In genomic region chr1:116401646-116402176, GRCh38 we compare ENCODE assay signal across 23 cellular contexts. TPM values are rescaled to one million over a fixed set of nuclear protein-coding genes. Genes with fewer than 3 reads are reported as not detected.
DNase-seq lines count a peak whose midpoint lies in the region; ATAC-seq and TF ChIP-seq lines count a peak whose summit lies in the region.
"Had no signal": no experiment of that assay in that cellular context is flagged by ENCODE, and none has a peak within 500 bp of the region (broad histone marks: within the 10 kb centered on the region; RNA-seq: fewer than 3 reads in every experiment).

No MANE protein-coding gene starts in this region.

- in situ Hi-C loops in mammary epithelial cell (cut with MboI; ENCODE audit: low sequenced_read_pairs in 2 of 2): no loop called here

- TF ChIP-seq CTCF in MCF 10A (IDR thresholded peaks at IDR 0.05; ENCODE audit: unreplicated experiment) (no peak), mammary epithelial cell (conservative IDR thresholded peaks at IDR 0.05 in 1 of 2, IDR thresholded peaks at IDR 0.05 in 1 of 2; ENCODE audit: extremely low read depth in 1 of 2, insufficient read depth in 1 of 2, low read depth in 1 of 2, low read length in 2 of 2) (no peak), mucosa of descending colon (IDR thresholded peaks at IDR 0.05) (no peak)

- intact Hi-C loops in MCF 10A (cut with micrococcal nuclease) (no loop called here), mammary epithelial cell (cut with micrococcal nuclease) (no loop called here), mucosa of descending colon (cut with DNase I, micrococcal nuclease) (no loop called here)

- H3K27ac ChIP-seq in mammary epithelial cell (ENCODE audit: insufficient read depth, low read depth, low read length): no peak overlapping the region
- H3K27ac ChIP-seq: testis, uterus had no signal

- peaks cover 100% of the 10 kb centered on the region for H3K36me3 Mint-ChIP-seq in MCF 10A (ENCODE audit: insufficient read depth, unreplicated experiment)
- H3K36me3 Mint-ChIP-seq in activated naive CD4-positive, alpha-beta T cell treated with anti-CD3 and anti-CD28 coated beads, Interleukin-2, amount 50 U/mL, for 72 hours: peaks cover 64 to 67% of the 10 kb centered on the region in 2 donors
- peaks cover 14 to 100% (median 57%) of the 10 kb centered on the region in 3 donors for H3K36me3 Mint-ChIP-seq in naive thymus-derived CD8-positive, alpha-beta T cell

- no peak overlapping the region for H3K9ac ChIP-seq in mammary epithelial cell (ENCODE audit: insufficient read depth, low read length)
- H3K9ac ChIP-seq: BLaER1 treated with 17β-estradiol and CSF1 and Interleukin-3, amounts not matched to agents 10 nM and 100 nM had no signal

- H3K4me1 ChIP-seq in mammary epithelial cell (ENCODE audit: insufficient read depth, low read length) (peaks cover 17% of the 10 kb centered on the region), mucosa of descending colon (ENCODE audit: low read depth) (no peaks in the 10 kb centered on the region)
- H3K4me1 ChIP-seq: BLaER1 treated with 17β-estradiol and CSF1 and Interleukin-3, amounts not matched to agents 10 nM and 100 nM; testis; uterus had no signal

- no peak for ATAC-seq in activated naive CD4-positive, alpha-beta T cell treated with anti-CD3 and anti-CD28 coated beads, Interleukin-2, amount 50 U/mL, for 72 hours
- ATAC-seq in naive thymus-derived CD8-positive, alpha-beta T cell: no peak
- ATAC-seq in HG03280 (IDR thresholded peaks at IDR 0.05; ENCODE audit: unreplicated experiment) (no peak), mucosa of descending colon (no peak)
- ATAC-seq: HCT116; stimulated activated memory B cell treated with anti-CD40 and anti-IgM and Interleukin-4, amounts not matched to agents 10 μg/mL and 1 μg/mL and 100 μg/mL, for 72 hours had no signal

- H3K36me3 ChIP-seq in mammary epithelial cell (ENCODE audit: insufficient read depth, low read length) (peaks cover 87% of the 10 kb centered on the region), mucosa of descending colon (ENCODE audit: low read depth) (peaks cover 44% of the 10 kb centered on the region)
- H3K36me3 ChIP-seq: uterus had no signal

- no peaks in the 10 kb centered on the region for H3K27me3 ChIP-seq in mammary epithelial cell (ENCODE audit: insufficient read depth, low read length)
- H3K27me3 ChIP-seq: BLaER1 treated with 17β-estradiol and CSF1 and Interleukin-3, amounts not matched to agents 10 nM and 100 nM; testis; uterus had no signal

- H3K4me3 ChIP-seq in mammary epithelial cell (replicated peaks in 1 of 3; ENCODE audit: insufficient read depth in 1 of 3, low read depth in 2 of 3, low read length in 3 of 3) (no peak overlapping the region), mucosa of descending colon (no peak overlapping the region)
- H3K4me3 ChIP-seq: BLaER1 treated with 17β-estradiol and CSF1 and Interleukin-3, amounts not matched to agents 10 nM and 100 nM; testis; uterus had no signal

- H4K20me1 ChIP-seq in mammary epithelial cell (ENCODE audit: insufficient read depth, low read length): peaks cover 3% of the 10 kb centered on the region

- H3K27me3 Mint-ChIP-seq in MCF 10A (ENCODE audit: insufficient read depth, unreplicated experiment): no peaks in the 10 kb centered on the region
- no peaks in the 10 kb centered on the region for H3K27me3 Mint-ChIP-seq in naive thymus-derived CD8-positive, alpha-beta T cell
- H3K27me3 Mint-ChIP-seq: memory B cell; stimulated activated memory B cell treated with anti-CD40 and anti-IgM and Interleukin-4, amounts not matched to agents 10 μg/mL and 1 μg/mL and 100 μg/mL, for 72 hours had no signal

- peaks cover 18% of the 10 kb centered on the region for H3K4me1 Mint-ChIP-seq in MCF 10A (ENCODE audit: insufficient read depth, unreplicated experiment)
- H3K4me1 Mint-ChIP-seq in naive thymus-derived CD8-positive, alpha-beta T cell: peaks cover 21 to 40% (median 29%) of the 10 kb centered on the region in 4 donors
- H3K4me1 Mint-ChIP-seq: memory B cell had no signal

- no peak overlapping the region for H3K4me3 Mint-ChIP-seq in MCF 10A (ENCODE audit: unreplicated experiment)
- H3K4me3 Mint-ChIP-seq in naive thymus-derived CD8-positive, alpha-beta T cell: no peak overlapping the region
- H3K4me3 Mint-ChIP-seq: memory B cell; stimulated activated memory B cell treated with anti-CD40 and anti-IgM and Interleukin-4, amounts not matched to agents 10 μg/mL and 1 μg/mL and 100 μg/mL, for 72 hours had no signal

- BruUV-seq in MCF 10A (replicated peaks; lab: Mats Ljungman, UMichigan) (no TSS peak), mammary epithelial cell (replicated peaks; lab: Mats Ljungman, UMichigan) (no TSS peak)

- H3K79me2 ChIP-seq in mammary epithelial cell (ENCODE audit: insufficient read depth, low read length): peaks cover 3% of the 10 kb centered on the region

- no peak overlapping the region for H3K4me2 ChIP-seq in mammary epithelial cell (ENCODE audit: insufficient read depth, low read depth, low read length)
- H3K4me2 ChIP-seq: BLaER1 treated with 17β-estradiol and CSF1 and Interleukin-3, amounts not matched to agents 10 nM and 100 nM had no signal

- CTCF ChIA-PET in MCF 10A (lab: Yijun Ruan, JAX) (interaction anchor here (0.6 to 2.6 kb wide), 5 partner anchors 10 to 263 kb away, joined by 3 to 14 read pairs (median 4); no protein-coding TSS in a partner anchor), mammary epithelial cell (lab: Charles Lee; ENCODE audit: low non-redundant PET) (interaction anchor here (1.1 kb wide), 1 partner anchor 84 kb away, joined by 3 read pairs; no protein-coding TSS in a partner anchor)

- no peak overlapping the region for H2AFZ ChIP-seq in mammary epithelial cell (ENCODE audit: low read depth, low read length)

- dilution Hi-C loops in mammary epithelial cell (cut with HindIII; ENCODE audit: low sequenced_read_pairs): loop anchor here (10.0 kb wide), 1 partner anchor 73 kb away; no protein-coding TSS in a partner anchor

- 96% methylated on average over 3 of the region's 3 CpGs for WGBS in mammary epithelial cell (ENCODE audit: low coverage, missing lambda C conversion rate)

- no peaks in the 10 kb centered on the region for H3K9me3 Mint-ChIP-seq in MCF 10A (ENCODE audit: unreplicated experiment)
- no peaks in the 10 kb centered on the region for H3K9me3 Mint-ChIP-seq in activated naive CD4-positive, alpha-beta T cell treated with anti-CD3 and anti-CD28 coated beads, Interleukin-2, amount 50 U/mL, for 72 hours
- no peaks in the 10 kb centered on the region for H3K9me3 Mint-ChIP-seq in naive thymus-derived CD8-positive, alpha-beta T cell
- H3K9me3 Mint-ChIP-seq: memory B cell; stimulated activated memory B cell treated with anti-CD40 and anti-IgM and Interleukin-4, amounts not matched to agents 10 μg/mL and 1 μg/mL and 100 μg/mL, for 72 hours had no signal

- peak overlapping the region; percentile 66 for H3K27ac Mint-ChIP-seq in MCF 10A (ENCODE audit: low read depth, unreplicated experiment)
- H3K27ac Mint-ChIP-seq in activated naive CD4-positive, alpha-beta T cell treated with anti-CD3 and anti-CD28 coated beads, Interleukin-2, amount 50 U/mL, for 72 hours: peak overlapping the region; percentile 76 to 78
- peak overlapping the region; percentile 30 to 95 (median 81) for H3K27ac Mint-ChIP-seq in naive thymus-derived CD8-positive, alpha-beta T cell
- H3K27ac Mint-ChIP-seq: stimulated activated memory B cell treated with anti-CD40 and anti-IgM and Interleukin-4, amounts not matched to agents 10 μg/mL and 1 μg/mL and 100 μg/mL, for 72 hours had no signal

- POLR2A ChIA-PET in MCF 10A (lab: Yijun Ruan, JAX): interaction anchor here (1.2 to 1.3 kb wide), 3 partner anchors 14 to 26 kb away, joined by 3 to 5 read pairs (median 4); no protein-coding TSS in a partner anchor
- POLR2A ChIA-PET in naive thymus-derived CD8-positive, alpha-beta T cell (lab: Charles Lee): interaction anchor here (0.8 to 2.1 kb wide), 4 partner anchors 9 to 251 kb away, joined by 3 to 11 read pairs (median 5); no protein-coding TSS in a partner anchor

- DNase-seq in MCF 10A (ENCODE audit: unreplicated experiment): no peak
- DNase-seq in mammary epithelial cell: no peak
- DNase-seq in EH (ENCODE audit: low read depth): peak; percentile 16
- DNase-seq in activated naive CD4-positive, alpha-beta T cell treated with anti-CD3 and anti-CD28 coated beads, Interleukin-2, amount 50 U/mL, for 72 hours (ENCODE audit: low spot score in 2 of 2): no peak
- no peak for DNase-seq in naive thymus-derived CD8-positive, alpha-beta T cell
- DNase-seq in mucosa of descending colon: no peak
- DNase-seq in NCI-H2107 treated with DMSO at 0.1 percent for 48 hours (lab: John Stamatoyannopoulos, UW; ENCODE audit: unreplicated experiment): no peak
- DNase-seq: activated CD4-positive, alpha-beta T cell treated with anti-CD3 and anti-CD28 coated beads for 48 hours; activated CD8-positive, alpha-beta memory T cell treated with anti-CD3 and anti-CD28 coated beads, Interleukin-2, amount 50 U/mL, for 4 hours; activated gamma-delta T cell treated with Interleukin-2 at 50 U/mL for 16 hours; NCI-H1105 treated with DMSO at 0.1 percent for 48 hours; NCI-H2029; NCI-H2227 treated with DMSO at 0.1 percent for 48 hours; NCI-H69; nucleus accumbens; small intestine; testis; uterus had no signal

- H3K9me3 ChIP-seq in mammary epithelial cell (replicated peaks; ENCODE audit: insufficient read depth, low read length) (no peaks in the 10 kb centered on the region), mucosa of descending colon (no peaks in the 10 kb centered on the region)
- H3K9me3 ChIP-seq: BLaER1 treated with 17β-estradiol and CSF1 and Interleukin-3, amounts not matched to agents 10 nM and 100 nM; testis; uterus had no signal

RNA-seq across cellular contexts. Expression of gene ATP1A1, which starts 28.7 kb away (rescaled TPM):
- total RNA-seq in MCF 10A (2022) (361 and 378 TPM in 2 replicates), mammary epithelial cell (100 to 1,000 TPM; 359 to 505 TPM), mucosa of descending colon (1,000 to 10,000 TPM; 1,136 to 3,461 (median 1,634) TPM)
- polyA plus RNA-seq in mammary epithelial cell: 660 TPM
- 731 TPM for polyA minus RNA-seq in mammary epithelial cell
- 100 to 1,000 TPM; 220 to 337 TPM for total RNA-seq in activated naive CD4-positive, alpha-beta T cell treated with anti-CD3 and anti-CD28 coated beads, Interleukin-2, amount 50 U/mL, for 72 hours
- total RNA-seq in naive thymus-derived CD8-positive, alpha-beta T cell: 100 to 1,000 TPM; 248 to 261 TPM
- 10 to 100 TPM; 59.1 to 65.0 (median 60.6) TPM for polyA plus RNA-seq in naive thymus-derived CD8-positive, alpha-beta T cell
